In the genomic region with DNA sequence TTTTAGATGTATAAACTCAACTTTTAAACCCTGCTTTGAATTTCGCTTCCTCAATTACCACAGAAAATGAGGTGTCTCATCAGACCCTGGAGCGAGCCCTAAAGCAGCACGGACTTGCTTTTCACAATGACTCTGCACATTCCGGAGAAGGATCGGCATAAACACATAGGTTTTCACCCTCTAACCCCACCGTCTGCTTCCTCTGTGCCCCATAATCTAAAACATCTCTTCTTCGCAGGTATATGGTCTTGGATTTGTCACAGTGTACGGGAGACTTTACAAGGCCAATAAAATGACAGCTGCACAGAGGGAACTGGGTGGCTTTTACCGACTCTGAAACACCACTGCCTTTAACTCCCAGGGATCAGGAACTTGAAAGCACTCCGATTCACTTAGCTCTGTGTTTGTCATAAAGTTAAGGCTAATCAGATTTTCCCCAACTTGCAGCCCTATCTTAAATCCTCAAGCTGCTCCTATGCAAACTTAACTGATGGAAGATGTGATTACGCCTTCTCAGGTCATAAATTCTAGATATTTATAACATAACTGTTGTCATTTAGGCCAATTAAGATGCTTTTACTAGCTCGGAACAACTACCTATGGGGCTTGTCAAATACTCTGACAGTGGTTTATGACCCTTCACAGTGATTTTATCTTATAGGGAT, we compare ENCODE assay signal across 10 cellular contexts.
DNase-seq lines count a peak whose midpoint lies in the region; ATAC-seq, FAIRE-seq and TF ChIP-seq lines count a peak whose summit lies in the region.
"Had no signal": no experiment of that assay in that cellular context is flagged by ENCODE, and none has a peak within 500 bp of the region (broad histone marks: within the 10 kb centered on the region; RNA-seq: fewer than 3 reads in every experiment).

No MANE protein-coding gene starts in this region.

- intact Hi-C loops in kidney (cut with DNase I), result no loop called here

- DNase-seq in nephron progenitor cell, result no peak
- no peak for DNase-seq in SIG-M5 treated with dmso at 0.1 percent for 504 hours (lab: John Stamatoyannopoulos, UW; ENCODE audit: unreplicated experiment)
- no peak for DNase-seq in kidney
- no peak for DNase-seq in NCI-H2171 treated with DMSO at 0.1 percent for 48 hours (lab: John Stamatoyannopoulos, UW)
- DNase-seq in NCI-H187 treated with DMSO at 0.1 percent for 48 hours (lab: John Stamatoyannopoulos, UW), result no peak
- DNase-seq: naive thymus-derived CD8-positive, alpha-beta T cell had no signal

- no peaks in the 10 kb centered on the region for H3K36me3 ChIP-seq in kidney (ENCODE audit: control insufficient read depth in 1 of 2, insufficient read depth in 2 of 2, low read length in 2 of 2)

- no peak overlapping the region for H3K4me3 ChIP-seq in kidney (ENCODE audit: low read length in 2 of 2)

- H3K27ac Mint-ChIP-seq in nephron progenitor cell, result peak overlapping the region; percentile 80
- H3K27ac Mint-ChIP-seq: naive thymus-derived CD8-positive, alpha-beta T cell had no signal

- TF ChIP-seq CTCF in VCaP (conservative IDR thresholded peaks at IDR 0.05) (no peak), nephron progenitor cell (IDR thresholded peaks at IDR 0.05) (no peak), kidney (IDR thresholded peaks at IDR 0.05; ENCODE audit: borderline replicate concordance, extremely low read depth, insufficient read depth) (no peak)

- H3K36me3 Mint-ChIP-seq in nephron progenitor cell (ENCODE audit: low read depth), result no peaks in the 10 kb centered on the region
- H3K36me3 Mint-ChIP-seq: naive thymus-derived CD8-positive, alpha-beta T cell had no signal

- H3K9me3 ChIP-seq in kidney (ENCODE audit: control insufficient read depth in 1 of 2, low read length in 2 of 2), result no peaks in the 10 kb centered on the region

- no peaks in the 10 kb centered on the region for H3K9me3 Mint-ChIP-seq in nephron progenitor cell

- peak overlapping the region; percentile 73 for H3K4me3 Mint-ChIP-seq in nephron progenitor cell
- H3K4me3 Mint-ChIP-seq: naive thymus-derived CD8-positive, alpha-beta T cell had no signal

- no peaks in the 10 kb centered on the region for H3K4me1 ChIP-seq in kidney (ENCODE audit: control insufficient read depth in 1 of 2, insufficient read depth in 1 of 2, low read depth in 1 of 2, low read length in 2 of 2)

- FAIRE-seq in kidney (lab: Jason Lieb, UNC), result no peak

- H3K27ac ChIP-seq in VCaP (peak overlapping the region; percentile 19; the same call in 1 of the 2 replicates), kidney (ENCODE audit: low read depth in 2 of 2, low read length in 2 of 2) (no peak overlapping the region)

- ATAC-seq in GM19025 (IDR thresholded peaks at IDR 0.05; ENCODE audit: low read depth, unreplicated experiment) (peak; percentile 40), HG03432 (IDR thresholded peaks at IDR 0.05; ENCODE audit: unreplicated experiment) (peak; percentile 55)
- ATAC-seq: naive thymus-derived CD8-positive, alpha-beta T cell; Panc1 had no signal

- peaks cover 87% of the 10 kb centered on the region for H3K4me1 Mint-ChIP-seq in nephron progenitor cell
- H3K4me1 Mint-ChIP-seq: naive thymus-derived CD8-positive, alpha-beta T cell had no signal

- H3K27me3 Mint-ChIP-seq in nephron progenitor cell (ENCODE audit: low read depth, poor library complexity), result peaks cover 2% of the 10 kb centered on the region

- no peak overlapping the region for H3K9ac ChIP-seq in kidney (ENCODE audit: low read length in 2 of 2)
